ENCODE assay signal across 8 cellular contexts in the genomic region with DNA sequence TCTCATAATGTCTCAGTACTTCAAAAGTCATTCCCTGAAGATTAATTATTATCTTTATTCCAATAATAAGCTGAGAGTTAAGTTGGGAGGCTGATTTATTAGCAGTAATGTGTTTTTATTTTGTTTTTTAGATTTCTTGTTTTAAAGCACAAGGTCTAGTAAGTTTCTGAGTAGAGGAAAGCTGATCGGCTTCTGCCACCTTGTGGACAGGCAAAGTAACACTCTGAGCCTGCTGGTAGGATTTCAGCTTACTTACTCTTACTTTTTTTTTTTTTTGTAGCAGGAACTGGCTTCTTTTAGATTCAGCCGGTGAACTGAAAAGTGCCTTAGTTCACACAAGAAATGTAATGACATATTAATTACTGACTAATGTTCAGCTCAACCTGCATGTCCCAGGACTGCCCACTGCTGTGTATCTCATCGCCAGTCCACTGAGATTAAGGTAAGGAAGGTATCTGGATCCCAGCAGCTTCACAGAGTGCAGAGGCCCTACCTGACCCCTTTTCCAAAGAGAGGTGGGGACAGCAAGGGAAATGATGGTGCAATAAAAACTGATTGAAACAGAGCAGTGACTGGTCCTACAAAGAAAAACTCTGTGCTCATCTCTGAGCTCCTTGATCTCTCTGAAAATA.
DNase-seq lines count a peak whose midpoint lies in the region; ATAC-seq, FAIRE-seq and TF ChIP-seq lines count a peak whose summit lies in the region.

No MANE protein-coding gene starts in this region.

- no peak overlapping the region for H3K4me3 ChIP-seq in foreskin fibroblast (ENCODE audit: low read depth in 1 of 2, low read length in 2 of 2)

- no peaks in the 10 kb centered on the region for H3K4me1 Mint-ChIP-seq in activated CD4-positive, alpha-beta memory T cell treated with anti-CD3 and anti-CD28 coated beads, Interleukin-2, amount 10 ng/mL, durations not matched to agents 7 days and 5 days

- no peaks in the 10 kb centered on the region for H3K27me3 Mint-ChIP-seq in activated CD4-positive, alpha-beta memory T cell treated with anti-CD3 and anti-CD28 coated beads, Interleukin-2, amount 10 ng/mL, durations not matched to agents 7 days and 5 days

- FAIRE-seq in A204.1 (lab: Jason Lieb, UNC), result peak; percentile 96

- no peaks in the 10 kb centered on the region for H3K36me3 Mint-ChIP-seq in activated CD4-positive, alpha-beta memory T cell treated with anti-CD3 and anti-CD28 coated beads, Interleukin-2, amount 10 ng/mL, durations not matched to agents 7 days and 5 days (ENCODE audit: low read depth)

- POLR2A ChIA-PET in activated CD4-positive, alpha-beta memory T cell treated with anti-CD3 and anti-CD28 coated beads, Interleukin-2, amount 10 ng/mL, durations not matched to agents 7 days and 5 days (lab: Charles Lee), result no interaction called here

- CTCF ChIA-PET in activated CD4-positive, alpha-beta memory T cell treated with anti-CD3 and anti-CD28 coated beads, Interleukin-2, amount 10 ng/mL, durations not matched to agents 7 days and 5 days (lab: Charles Lee), result interaction anchor here (0.7 to 5.2 kb wide), 11 partner anchors 9 to 618 kb away, joined by 3 to 75 read pairs (median 3); no protein-coding TSS in a partner anchor

- no peak overlapping the region for H3K4me3 Mint-ChIP-seq in activated CD4-positive, alpha-beta memory T cell treated with anti-CD3 and anti-CD28 coated beads, Interleukin-2, amount 10 ng/mL, durations not matched to agents 7 days and 5 days

- ATAC-seq in HG02870 (IDR thresholded peaks at IDR 0.05; ENCODE audit: unreplicated experiment) (peak; percentile 83), omental fat pad (ENCODE audit: low FRiP score) (peak; percentile 31), HG02571 (IDR thresholded peaks at IDR 0.05; ENCODE audit: unreplicated experiment) (no peak)

- no peaks in the 10 kb centered on the region for H3K9me3 Mint-ChIP-seq in activated CD4-positive, alpha-beta memory T cell treated with anti-CD3 and anti-CD28 coated beads, Interleukin-2, amount 10 ng/mL, durations not matched to agents 7 days and 5 days

- peak; percentile 76 for TF ChIP-seq CTCF in GM12872 (IDR thresholded peaks at IDR 0.05; ENCODE audit: insufficient read depth, low read depth, low read length)
- peak; percentile 89 for TF ChIP-seq CTCF in foreskin fibroblast (IDR thresholded peaks at IDR 0.05; ENCODE audit: low read depth, low read length)
- no peak for TF ChIP-seq CTCF in omental fat pad (IDR thresholded peaks at IDR 0.05)

- DNase-seq in NCI-H2196 treated with DMSO at 0.1 percent for 48 hours (lab: John Stamatoyannopoulos, UW; ENCODE audit: unreplicated experiment), result peak; percentile 22
- peak; percentile 18 for DNase-seq in activated CD4-positive, alpha-beta memory T cell treated with anti-CD3 and anti-CD28 coated beads, Interleukin-2, amount 10 ng/mL, durations not matched to agents 7 days and 5 days
- DNase-seq in foreskin fibroblast, result peak; percentile 76 to 90
- no peak for DNase-seq in omental fat pad (ENCODE audit: low spot score)

- H3K27ac Mint-ChIP-seq in activated CD4-positive, alpha-beta memory T cell treated with anti-CD3 and anti-CD28 coated beads, Interleukin-2, amount 10 ng/mL, durations not matched to agents 7 days and 5 days, result no peak overlapping the region

Comparison
In these comparisons a context has a peak if more than half of its experiments do, and no peak if none do; other contexts are left out.
1. CTCF ChIP-seq: peak in GM12872 (single experiment) and foreskin fibroblast (single experiment); none in omental fat pad (0 of 3).